19 cellular contexts compared by ENCODE assay signal in genomic region chr6:155706341-155706740, GRCh38.
"Had no signal": no experiment of that assay in that cellular context is flagged by ENCODE, and none has a peak within 500 bp of the region (broad histone marks: within the 10 kb centered on the region; RNA-seq: fewer than 3 reads in every experiment).

No MANE protein-coding gene starts in this region.

- H3K36me3 ChIP-seq: ascending aorta, breast epithelium, lower lobe of right lung, right atrium auricular region, tibial nerve, vagina had no signal

- H3K27ac ChIP-seq: ascending aorta, breast epithelium, dorsolateral prefrontal cortex, lower lobe of right lung, right atrium auricular region, skin epidermis, tibial nerve, vagina, VCaP had no signal

- ATAC-seq: activated T-helper 17 cell treated with anti-CD3 and anti-CD28 coated beads, Interleukin-2, amount 50 U/mL, for 72 hours; esophagus mucosa; lower lobe of right lung; stimulated activated naive B cell treated with anti-CD40 and anti-IgM and Interleukin-4, amounts not matched to agents 10 μg/mL and 1 μg/mL and 100 μg/mL, for 72 hours had no signal

- H3K4me1 ChIP-seq: ascending aorta, breast epithelium, lower lobe of right lung, right atrium auricular region, tibial nerve, vagina had no signal

- H3K4me3 ChIP-seq: ascending aorta, breast epithelium, dorsolateral prefrontal cortex, lower lobe of right lung, right atrium auricular region, skin epidermis, tibial nerve, vagina had no signal

- H3K27me3 ChIP-seq: ascending aorta, breast epithelium, dorsolateral prefrontal cortex, right atrium auricular region, tibial nerve, vagina had no signal

- DNase-seq: activated CD4-positive, alpha-beta T cell treated with anti-CD3 and anti-CD28 coated beads, Interleukin-2, amount 50 U/mL, for 48 hours; activated naive CD4-positive, alpha-beta T cell treated with anti-CD3 and anti-CD28 coated beads for 36 hours; dorsolateral prefrontal cortex; lower lobe of right lung; midbrain; naive B cell; posterior cingulate gyrus; stimulated activated CD4-positive, alpha-beta T cell treated with anti-CD3 and anti-CD28 coated beads, Interleukin-15, amount 100 ng/mL, for 24 hours; stimulated activated CD4-positive, alpha-beta T cell treated with anti-CD3 and anti-CD28 coated beads, Interleukin-4, amount 100 ng/mL, for 1 hour; stimulated activated naive B cell treated with anti-CD40 and anti-IgM and Interleukin-4, amounts not matched to agents 10 μg/mL and 1 μg/mL and 100 μg/mL, for 72 hours had no signal

- H3K9me3 Mint-ChIP-seq: activated naive CD4-positive, alpha-beta T cell treated with anti-CD3 and anti-CD28 coated beads for 36 hours; activated T-helper 17 cell treated with anti-CD3 and anti-CD28 coated beads, Interleukin-2, amount 50 U/mL, for 72 hours had no signal

- H3K27ac Mint-ChIP-seq: activated naive CD4-positive, alpha-beta T cell treated with anti-CD3 and anti-CD28 coated beads for 36 hours; activated T-helper 17 cell treated with anti-CD3 and anti-CD28 coated beads, Interleukin-2, amount 50 U/mL, for 72 hours; naive B cell; stimulated activated naive B cell treated with anti-CD40 and anti-IgM and Interleukin-4, amounts not matched to agents 10 μg/mL and 1 μg/mL and 100 μg/mL, for 72 hours had no signal

- H3K36me3 Mint-ChIP-seq: naive B cell; stimulated activated naive B cell treated with anti-CD40 and anti-IgM and Interleukin-4, amounts not matched to agents 10 μg/mL and 1 μg/mL and 100 μg/mL, for 72 hours had no signal

- H3K4me1 Mint-ChIP-seq: activated T-helper 17 cell treated with anti-CD3 and anti-CD28 coated beads, Interleukin-2, amount 50 U/mL, for 72 hours; naive B cell; stimulated activated naive B cell treated with anti-CD40 and anti-IgM and Interleukin-4, amounts not matched to agents 10 μg/mL and 1 μg/mL and 100 μg/mL, for 72 hours had no signal

- H3K4me3 Mint-ChIP-seq: activated naive CD4-positive, alpha-beta T cell treated with anti-CD3 and anti-CD28 coated beads for 36 hours; activated T-helper 17 cell treated with anti-CD3 and anti-CD28 coated beads, Interleukin-2, amount 50 U/mL, for 72 hours; naive B cell; stimulated activated naive B cell treated with anti-CD40 and anti-IgM and Interleukin-4, amounts not matched to agents 10 μg/mL and 1 μg/mL and 100 μg/mL, for 72 hours had no signal
